In genomic region chr1:200891774-200892157, GRCh38 we compare ENCODE assay signal across 9 cellular contexts. TPM values are rescaled to one million over a fixed set of nuclear protein-coding genes. Genes with fewer than 3 reads are reported as not detected.
A peak's percentile ranks its signal among the peaks of the same experiment; 100 is the strongest.
DNase-seq lines count a peak whose midpoint lies in the region; ATAC-seq lines count a peak whose summit lies in the region.
"Had no signal": no experiment of that assay in that cellular context is flagged by ENCODE, and none has a peak within 500 bp of the region (broad histone marks: within the 10 kb centered on the region; RNA-seq: fewer than 3 reads in every experiment).

No MANE protein-coding gene starts in this region.

- H3K27ac ChIP-seq in CD4-positive, CD25-positive, alpha-beta regulatory T cell (ENCODE audit: insufficient read depth, low read length, poor library complexity, severe bottlenecking), result no peak overlapping the region
- H3K27ac ChIP-seq in ectodermal cell (ENCODE audit: insufficient read depth, low read depth, low read length, poor library complexity, severe bottlenecking), result peak overlapping the region; percentile 99

- no peaks in the 10 kb centered on the region for H3K36me3 ChIP-seq in CD4-positive, CD25-positive, alpha-beta regulatory T cell (ENCODE audit: control insufficient read depth, insufficient read depth, low read length)
- H3K36me3 ChIP-seq in ectodermal cell (ENCODE audit: control insufficient read depth, insufficient read depth, low read length), result no peaks in the 10 kb centered on the region

- peaks cover 9 to 56% (median 33%) of the 10 kb centered on the region in 4 donors for H3K4me1 Mint-ChIP-seq in CD4-positive, CD25-positive, alpha-beta regulatory T cell
- peaks cover 39 to 46% (median 44%) of the 10 kb centered on the region in 3 donors for H3K4me1 Mint-ChIP-seq in IgD-negative memory B cell
- H3K4me1 Mint-ChIP-seq in naive thymus-derived CD8-positive, alpha-beta T cell, result peaks cover 18 to 51% (median 48%) of the 10 kb centered on the region in 4 donors

- H3K4me3 Mint-ChIP-seq in CD4-positive, CD25-positive, alpha-beta regulatory T cell, result peak overlapping the region; percentile 10 to 83 (median 76)
- H3K4me3 Mint-ChIP-seq in IgD-negative memory B cell, result peak overlapping the region; percentile 71 to 92 (median 80)
- peak overlapping the region; percentile 52 to 84 (median 74) for H3K4me3 Mint-ChIP-seq in naive thymus-derived CD8-positive, alpha-beta T cell

- H3K4me1 ChIP-seq in CD4-positive, CD25-positive, alpha-beta regulatory T cell (ENCODE audit: control insufficient read depth, insufficient read depth, low read length, poor library complexity, severe bottlenecking), result peaks cover 45% of the 10 kb centered on the region
- H3K4me1 ChIP-seq in ectodermal cell (ENCODE audit: control insufficient read depth, insufficient read depth, low read length), result peaks cover 62% of the 10 kb centered on the region

- POLR2A ChIA-PET in naive thymus-derived CD8-positive, alpha-beta T cell (lab: Charles Lee), result no interaction called here

- no peaks in the 10 kb centered on the region for H3K36me3 Mint-ChIP-seq in CD4-positive, CD25-positive, alpha-beta regulatory T cell
- H3K36me3 Mint-ChIP-seq in IgD-negative memory B cell, result peaks cover 2% of the 10 kb centered on the region
- H3K36me3 Mint-ChIP-seq in naive thymus-derived CD8-positive, alpha-beta T cell, result no peaks in the 10 kb centered on the region

- ATAC-seq in CD4-positive, CD25-positive, alpha-beta regulatory T cell (ENCODE audit: low read depth in 2 of 2), result no peak
- ATAC-seq in naive thymus-derived CD8-positive, alpha-beta T cell, result no peak
- ATAC-seq in GM21360 (IDR thresholded peaks at IDR 0.05; ENCODE audit: unreplicated experiment) (no peak), HG03521 (IDR thresholded peaks at IDR 0.05; ENCODE audit: unreplicated experiment) (no peak)

- H3K9me3 ChIP-seq in CD4-positive, CD25-positive, alpha-beta regulatory T cell (ENCODE audit: control insufficient read depth in 2 of 2, low read length in 2 of 2), result no peaks in the 10 kb centered on the region
- H3K9me3 ChIP-seq in ectodermal cell (ENCODE audit: control insufficient read depth, low read length), result no peaks in the 10 kb centered on the region

- H3K27ac Mint-ChIP-seq in CD4-positive, CD25-positive, alpha-beta regulatory T cell, result peak overlapping the region in 2 of 3 donors; percentile 49 to 51
- peak overlapping the region in 1 of 3 donors; percentile 52 for H3K27ac Mint-ChIP-seq in IgD-negative memory B cell
- H3K27ac Mint-ChIP-seq in naive thymus-derived CD8-positive, alpha-beta T cell, result peak overlapping the region in 1 of 10 donors; percentile 11

- no peaks in the 10 kb centered on the region for H3K9me3 Mint-ChIP-seq in CD4-positive, CD25-positive, alpha-beta regulatory T cell
- H3K9me3 Mint-ChIP-seq in IgD-negative memory B cell, result no peaks in the 10 kb centered on the region
- no peaks in the 10 kb centered on the region for H3K9me3 Mint-ChIP-seq in naive thymus-derived CD8-positive, alpha-beta T cell

- peaks cover 13% of the 10 kb centered on the region for H3K27me3 ChIP-seq in CD4-positive, CD25-positive, alpha-beta regulatory T cell (ENCODE audit: control insufficient read depth, insufficient read depth, low read length)
- H3K27me3 ChIP-seq in ectodermal cell (ENCODE audit: control insufficient read depth, insufficient read depth, low read length, poor library complexity, severe bottlenecking), result no peaks in the 10 kb centered on the region

- 0% methylated on average over 8 of the region's 8 CpGs for WGBS in ectodermal cell, 2 experiments

- DNase-seq in CD4-positive, CD25-positive, alpha-beta regulatory T cell, result no peak
- no peak for DNase-seq in naive thymus-derived CD8-positive, alpha-beta T cell
- no peak for DNase-seq in pons (ENCODE audit: low spot score)
- no peak for DNase-seq in NCI-H1048 (lab: John Stamatoyannopoulos, UW)

- H3K27me3 Mint-ChIP-seq in CD4-positive, CD25-positive, alpha-beta regulatory T cell, result peaks cover 60% of the 10 kb centered on the region
- H3K27me3 Mint-ChIP-seq in IgD-negative memory B cell, result peaks cover 7% of the 10 kb centered on the region
- peaks cover 11 to 38% (median 33%) of the 10 kb centered on the region in 5 donors for H3K27me3 Mint-ChIP-seq in naive thymus-derived CD8-positive, alpha-beta T cell

- no peak overlapping the region for H3K4me3 ChIP-seq in CD4-positive, CD25-positive, alpha-beta regulatory T cell (ENCODE audit: low read depth, low read length)
- peak overlapping the region; percentile 67 for H3K4me3 ChIP-seq in ectodermal cell (ENCODE audit: insufficient read depth, low read depth, low read length)

RNA-seq across cellular contexts. Expression of gene INAVA, which starts 2.9 kb away (rescaled TPM):
- total RNA-seq in CD4-positive, CD25-positive, alpha-beta regulatory T cell, result not detected
- under 1 TPM in 2 of 4 donors, not detected in 2; 0.30 to 0.57 TPM for polyA plus RNA-seq in CD4-positive, CD25-positive, alpha-beta regulatory T cell
- polyA plus RNA-seq in IgD-negative memory B cell, result not detected
- polyA plus RNA-seq in ectodermal cell (2013, experiment 1 of 4), result 58.1 TPM
- 66.2 TPM for polyA plus RNA-seq in ectodermal cell (2013, experiment 2 of 4)
- 43.7 TPM for polyA plus RNA-seq in ectodermal cell (2013, experiment 3 of 4)
- 46.4 TPM for polyA plus RNA-seq in ectodermal cell (2013, experiment 4 of 4)
- not detected for total RNA-seq in naive thymus-derived CD8-positive, alpha-beta T cell
- polyA plus RNA-seq in naive thymus-derived CD8-positive, alpha-beta T cell, result not detected

RNA-seq across cellular contexts. Expression of gene GPR25, which starts 19.0 kb away (rescaled TPM):
- 1.2 TPM for total RNA-seq in CD4-positive, CD25-positive, alpha-beta regulatory T cell
- 10 to 100 TPM; 19.1 to 41.0 (median 26.8) TPM for polyA plus RNA-seq in CD4-positive, CD25-positive, alpha-beta regulatory T cell
- 41.1 TPM for polyA plus RNA-seq in IgD-negative memory B cell
- not detected for polyA plus RNA-seq in ectodermal cell (2013, experiment 1 of 4)
- not detected for polyA plus RNA-seq in ectodermal cell (2013, experiment 2 of 4)
- not detected for polyA plus RNA-seq in ectodermal cell (2013, experiment 3 of 4)
- not detected for polyA plus RNA-seq in ectodermal cell (2013, experiment 4 of 4)
- not detected for total RNA-seq in naive thymus-derived CD8-positive, alpha-beta T cell
- under 1 TPM; 0.15 to 0.94 (median 0.30) TPM for polyA plus RNA-seq in naive thymus-derived CD8-positive, alpha-beta T cell
- total RNA-seq: mesenteric fat pad had no signal

Comparison
In these comparisons a context has a peak if more than half of its experiments do, and no peak if none do; other contexts are left out.
1. RNA of gene GPR25, which starts 19.0 kb away (polyA plus RNA-seq): 41.1 TPM in IgD-negative memory B cell (single experiment) and 19.1 to 41.0 TPM in CD4-positive, CD25-positive, alpha-beta regulatory T cell; 0.15 to 0.94 TPM in naive thymus-derived CD8-positive, alpha-beta T cell; every median in the first group is over 10 times any median in the second.
2. Peak in every context shown above with its lines, with median percentiles within 50 percentile points of each other: H3K4me3 Mint-ChIP-seq.